21 cellular contexts compared by ENCODE assay signal in genomic region chr13:60611523-60611922, GRCh38.
DNase-seq lines count a peak whose midpoint lies in the region; ATAC-seq and TF ChIP-seq lines count a peak whose summit lies in the region.
"Had no signal": no experiment of that assay in that cellular context is flagged by ENCODE, and none has a peak within 500 bp of the region (broad histone marks: within the 10 kb centered on the region; RNA-seq: fewer than 3 reads in every experiment).

No MANE protein-coding gene starts in this region.

- ATAC-seq in left lung (peak; percentile 79), upper lobe of right lung (peak; percentile 43)

- H3K27ac ChIP-seq in HL-60 (replicated peaks) (peak overlapping the region; percentile 61), left lung (no peak overlapping the region), upper lobe of right lung (no peak overlapping the region), brain microvascular endothelial cell (no peak overlapping the region)
- H3K27ac ChIP-seq: BLaER1 had no signal

- no peak for TF ChIP-seq CTCF in HL-60 (IDR thresholded peaks at IDR 0.05; ENCODE audit: insufficient read depth, low read length)
- no peak for TF ChIP-seq CTCF in left lung (IDR thresholded peaks at IDR 0.05)
- TF ChIP-seq CTCF in upper lobe of right lung (IDR thresholded peaks at IDR 0.05) = no peak
- TF ChIP-seq CTCF in brain microvascular endothelial cell (IDR thresholded peaks at IDR 0.05; ENCODE audit: low read depth, low read length, missing control alignments) = no peak

- H3K27me3 ChIP-seq in HL-60 (ENCODE audit: insufficient read depth, poor library complexity, severe bottlenecking) = no peaks in the 10 kb centered on the region
- no peaks in the 10 kb centered on the region for H3K27me3 ChIP-seq in left lung
- peaks cover 3% of the 10 kb centered on the region for H3K27me3 ChIP-seq in upper lobe of right lung
- H3K27me3 ChIP-seq in brain microvascular endothelial cell (replicated peaks) = no peaks in the 10 kb centered on the region
- H3K27me3 ChIP-seq: BE2C, BLaER1 had no signal

- H3K36me3 ChIP-seq in left lung (no peaks in the 10 kb centered on the region), upper lobe of right lung (no peaks in the 10 kb centered on the region), brain microvascular endothelial cell (replicated peaks) (no peaks in the 10 kb centered on the region)
- H3K36me3 ChIP-seq: BE2C, BLaER1 had no signal

- no peaks in the 10 kb centered on the region for H3K4me1 ChIP-seq in left lung
- H3K4me1 ChIP-seq in upper lobe of right lung = no peaks in the 10 kb centered on the region
- H3K4me1 ChIP-seq: BE2C, BLaER1 had no signal

- H3K4me3 ChIP-seq in HL-60 (replicated peaks; ENCODE audit: insufficient read depth, low read length) (no peak overlapping the region), left lung (no peak overlapping the region), upper lobe of right lung (no peak overlapping the region), brain microvascular endothelial cell (ENCODE audit: low read depth, low read length) (no peak overlapping the region)
- H3K4me3 ChIP-seq: BLaER1 had no signal

- in situ Hi-C loops in brain microvascular endothelial cell (cut with HindIII; ENCODE audit: low pct_ligation_motif_present, low sequenced_read_pairs) = no loop called here

- intact Hi-C loops in left lung (cut with DNase I) = no loop called here
- intact Hi-C loops in upper lobe of right lung (cut with DNase I) = no loop called here

- H3K9me3 ChIP-seq in left lung = no peaks in the 10 kb centered on the region
- H3K9me3 ChIP-seq in upper lobe of right lung = no peaks in the 10 kb centered on the region
- H3K9me3 ChIP-seq: BE2C, BLaER1 had no signal

- DNase-seq in HL-60 (ENCODE audit: low read depth in 1 of 2, low spot score in 1 of 2) (no peak), NCI-H69 (lab: John Stamatoyannopoulos, UW) (peak; percentile 13), left lung (no peak), upper lobe of right lung (no peak), DMS53 treated with DMSO at 0.1 percent for 48 hours (lab: John Stamatoyannopoulos, UW; ENCODE audit: unreplicated experiment) (no peak), HuH-7 (ENCODE audit: low spot score) (no peak), brain microvascular endothelial cell (no peak)
- DNase-seq: 8988T; ACHN; BE2C; C1 segment of cervical spinal cord; CD4-positive, alpha-beta memory T cell; CD4-positive, CD25-positive, alpha-beta regulatory T cell; CD8-positive, alpha-beta memory T cell; COR-L47; DMS 273 treated with DMSO at 0.1 percent for 48 hours; DMS153; DMS53; DMS79 treated with DMSO at 0.1 percent for 48 hours; GF-D8 had no signal
